Comparison of ENCODE assay signal across 1 cellular context in genomic region chr12:22657538-22657937, GRCh38.
TF ChIP-seq lines count a peak whose summit lies in the region.

No MANE protein-coding gene starts in this region.

TF ChIP-seq in WTC11, 78 proteins besides CTCF, POLR2A, EP300 and RAD21 (continued from another document):
- TF ChIP-seq HMGXB4 (CRISPR knock-in tag; IDR thresholded peaks at IDR 0.05) (no peak), AFF4 (CRISPR knock-in tag; IDR thresholded peaks at IDR 0.05; ENCODE audit: borderline replicate concordance) (no peak), ZNF423 (CRISPR knock-in tag; IDR thresholded peaks at IDR 0.05) (no peak), FOXP4 (CRISPR knock-in tag; IDR thresholded peaks at IDR 0.05) (no peak), E2F4 (CRISPR knock-in tag; IDR thresholded peaks at IDR 0.05; ENCODE audit: borderline replicate concordance, low read depth) (no peak), ZNF138 (CRISPR knock-in tag; conservative IDR thresholded peaks at IDR 0.05) (no peak), HMGA2 (CRISPR knock-in tag; IDR thresholded peaks at IDR 0.05) (no peak), ZNF232 (CRISPR knock-in tag; IDR thresholded peaks at IDR 0.05) (no peak), AR (CRISPR knock-in tag; IDR thresholded peaks at IDR 0.05) (no peak), USF2 (CRISPR knock-in tag; IDR thresholded peaks at IDR 0.05) (no peak), ATF1 (CRISPR knock-in tag; IDR thresholded peaks at IDR 0.05) (no peak), ZNF396 (CRISPR knock-in tag; IDR thresholded peaks at IDR 0.05; ENCODE audit: borderline replicate concordance) (no peak), MXD4 (CRISPR knock-in tag; IDR thresholded peaks at IDR 0.05; ENCODE audit: borderline replicate concordance) (no peak), E2F1 (CRISPR knock-in tag; IDR thresholded peaks at IDR 0.05) (no peak)
TF ChIP-seq in WTC11: peak in this region for 0.
